Comparison of ENCODE assay signal across 1 cellular context in the genomic region with DNA sequence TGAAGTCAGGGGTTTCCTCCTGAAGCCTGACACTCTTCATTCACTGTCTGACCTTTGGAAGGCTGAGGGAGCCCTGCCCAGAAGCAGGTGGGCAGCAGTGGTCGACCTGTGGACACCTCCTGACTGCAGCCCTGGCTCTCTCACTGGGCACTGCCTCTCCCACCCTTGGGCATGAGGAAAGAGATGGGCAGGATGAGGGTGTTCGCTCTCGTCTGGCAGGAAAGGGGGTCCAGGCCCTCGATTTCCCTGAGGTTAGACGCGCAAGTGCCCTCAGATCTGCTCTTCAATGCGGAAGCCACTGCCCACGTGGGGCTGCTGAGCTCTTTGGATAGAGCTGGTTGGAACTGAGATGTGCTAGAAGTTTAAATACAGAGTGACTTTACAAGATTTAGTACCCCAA.
TF ChIP-seq lines count a peak whose summit lies in the region.

No MANE protein-coding gene starts in this region.

TF ChIP-seq in A549, 52 proteins besides CTCF, POLR2A, EP300 and RAD21 (continued from another document):
- TF ChIP-seq JUNB (IDR thresholded peaks at IDR 0.05): no peak
- TF ChIP-seq HOXA7 (CRISPR knock-in tag; IDR thresholded peaks at IDR 0.05): no peak
- no peak for TF ChIP-seq RNF2 (IDR thresholded peaks at IDR 0.05; ENCODE audit: borderline replicate concordance, low read depth)
